In genomic region chr6:31446481-31446880, GRCh38 we compare ENCODE assay signal across 24 cellular contexts.
"Had no signal": no experiment of that assay in that cellular context is flagged by ENCODE, and none has a peak within 500 bp of the region (broad histone marks: within the 10 kb centered on the region; RNA-seq: fewer than 3 reads in every experiment).

No MANE protein-coding gene starts in this region.

- H3K27ac Mint-ChIP-seq: activated CD4-positive, alpha-beta memory T cell treated with anti-CD3 and anti-CD28 coated beads for 36 hours; activated naive CD8-positive, alpha-beta T cell; nephron; progenitor cell of endocrine pancreas; T-cell; type B pancreatic cell had no signal

- DNase-seq: activated CD4-positive, alpha-beta memory T cell treated with anti-CD3 and anti-CD28 coated beads for 36 hours; activated effector memory CD4-positive, alpha-beta T cell treated with anti-CD3 and anti-CD28 coated beads, Interleukin-2, amount 50 U/mL, for 16 hours; activated T-cell treated with anti-CD3 and anti-CD28 coated beads, Interleukin-2, amount 50 U/mL, for 4 hours; amygdala; brain microvascular endothelial cell; cerebellar nuclear complex; erythroblast; heart right ventricle; left colon; lower lobe of right lung; nucleus accumbens; right cardiac atrium; SK-N-SH; stimulated activated CD4-positive, alpha-beta T cell treated with anti-CD3 and anti-CD28 coated beads, Interleukin-4, amount 100 ng/mL, for 24 hours; stimulated activated naive CD4-positive, alpha-beta T cell treated with Interleukin-2 at 50 U/mL for 16 hours; T-cell; T-helper 9 cell had no signal

- H3K4me1 Mint-ChIP-seq: nephron had no signal

- ATAC-seq: activated T-cell treated with anti-CD3 and anti-CD28 coated beads, Interleukin-2, amount 50 U/mL, for 4 hours; gastroesophageal sphincter; heart right ventricle; left colon; lower lobe of right lung; right cardiac atrium; T-cell had no signal

- H3K9me3 Mint-ChIP-seq: activated CD4-positive, alpha-beta memory T cell treated with anti-CD3 and anti-CD28 coated beads for 36 hours; activated T-cell treated with anti-CD3 and anti-CD28 coated beads, Interleukin-2, amount 50 U/mL, for 4 hours; T-cell; type B pancreatic cell had no signal

- H3K4me3 ChIP-seq: gastroesophageal sphincter, heart right ventricle, lower lobe of right lung, skin epidermis, suprapubic skin had no signal

- H3K4me3 Mint-ChIP-seq: activated CD4-positive, alpha-beta memory T cell treated with anti-CD3 and anti-CD28 coated beads for 36 hours; activated naive CD8-positive, alpha-beta T cell; activated T-cell treated with anti-CD3 and anti-CD28 coated beads, Interleukin-2, amount 50 U/mL, for 4 hours; nephron; T-cell; type B pancreatic cell had no signal

- H3K36me3 Mint-ChIP-seq: activated CD4-positive, alpha-beta memory T cell treated with anti-CD3 and anti-CD28 coated beads for 36 hours; T-cell; type B pancreatic cell had no signal
